ENCODE assay signal across 22 cellular contexts in genomic region chr16:2701272-2701671, GRCh38.
"Had no signal": no experiment of that assay in that cellular context is flagged by ENCODE, and none has a peak within 500 bp of the region (broad histone marks: within the 10 kb centered on the region; RNA-seq: fewer than 3 reads in every experiment).

No MANE protein-coding gene starts in this region.

- H3K4me3 ChIP-seq: colonic mucosa, esophagus squamous epithelium, gastrocnemius medialis, heart right ventricle, left ventricle myocardium inferior, lower lobe of right lung, mucosa of descending colon had no signal

- H3K4me1 ChIP-seq: colonic mucosa, esophagus squamous epithelium, lower lobe of right lung had no signal

- ATAC-seq: effector memory CD8-positive, alpha-beta T cell; esophagus mucosa; gastrocnemius medialis; heart right ventricle; left colon; lower lobe of right lung; mucosa of descending colon had no signal

- H3K27ac ChIP-seq: colonic mucosa, epithelial cell of prostate, esophagus squamous epithelium, gastrocnemius medialis, heart right ventricle, left ventricle myocardium inferior, lower lobe of right lung had no signal

- H3K27me3 ChIP-seq: colonic mucosa, esophagus squamous epithelium, gastrocnemius medialis, heart right ventricle had no signal

- H3K9me3 ChIP-seq: colonic mucosa, esophagus squamous epithelium, gastrocnemius medialis, heart right ventricle, left ventricle myocardium inferior, lower lobe of right lung, mucosa of descending colon had no signal

- DNase-seq: colonic mucosa; cortex of kidney; effector CD8-positive, alpha-beta T cell; effector memory CD8-positive, alpha-beta T cell; endodermal cell; erythroblast; esophagus squamous epithelium; foreskin fibroblast; foreskin melanocyte; gastrocnemius medialis; glutamatergic neuron; hippocampal formation; kidney glomerular epithelial cell; left colon; left ventricle myocardium inferior; lower lobe of right lung; mesenchymal stem cell; mucosa of descending colon; naive B cell had no signal
